In genomic region chr9:104604801-104605200, GRCh38 we compare ENCODE assay signal across 20 cellular contexts. TPM values are rescaled to one million over a fixed set of nuclear protein-coding genes. Genes with fewer than 3 reads are reported as not detected.
DNase-seq lines count a peak whose midpoint lies in the region; ATAC-seq and TF ChIP-seq lines count a peak whose summit lies in the region.
"Had no signal": no experiment of that assay in that cellular context is flagged by ENCODE, and none has a peak within 500 bp of the region (broad histone marks: within the 10 kb centered on the region; RNA-seq: fewer than 3 reads in every experiment).

No MANE protein-coding gene starts in this region.

- H3K27me3 ChIP-seq in upper lobe of right lung, result no peaks in the 10 kb centered on the region
- H3K27me3 ChIP-seq: Peyer's patch had no signal

- H3K4me3 ChIP-seq in upper lobe of right lung, result no peak overlapping the region
- H3K4me3 ChIP-seq: Peyer's patch had no signal

- intact Hi-C loops in cardiac septum (cut with DNase I) (no loop called here), upper lobe of right lung (cut with DNase I) (no loop called here)

- ATAC-seq in GM18508 (IDR thresholded peaks at IDR 0.05; ENCODE audit: insufficient read depth, unreplicated experiment) (peak; percentile 90), GM19395 (IDR thresholded peaks at IDR 0.05; ENCODE audit: unreplicated experiment) (peak; percentile 58), HG02798 (IDR thresholded peaks at IDR 0.05; ENCODE audit: poor library complexity, unreplicated experiment) (peak; percentile 44), HG03432 (IDR thresholded peaks at IDR 0.05; ENCODE audit: unreplicated experiment) (peak; percentile 54), upper lobe of right lung (no peak)
- ATAC-seq: Right ventricle myocardium inferior had no signal

- no peaks in the 10 kb centered on the region for H3K9me3 ChIP-seq in upper lobe of right lung
- H3K9me3 ChIP-seq: Peyer's patch had no signal

- H3K27ac ChIP-seq in upper lobe of right lung, result no peak overlapping the region
- H3K27ac ChIP-seq: Peyer's patch had no signal

- no peak for DNase-seq in cardiac septum (ENCODE audit: low spot score)
- DNase-seq in upper lobe of right lung, result no peak
- no peak for DNase-seq in NOMO-1 treated with dmso at 0.1 percent for 144 hours (lab: John Stamatoyannopoulos, UW; ENCODE audit: unreplicated experiment)
- DNase-seq in DMS53 treated with DMSO at 0.1 percent for 48 hours (lab: John Stamatoyannopoulos, UW; ENCODE audit: unreplicated experiment), result no peak
- DNase-seq: 8988T; CD4-positive, alpha-beta T cell; DMS153; GF-D8; H9; NCI-H1092 treated with DMSO at 0.1 percent for 48 hours; NCI-H146; NCI-H2081; Peyer's patch had no signal

- H3K36me3 ChIP-seq in upper lobe of right lung, result no peaks in the 10 kb centered on the region
- H3K36me3 ChIP-seq: Peyer's patch had no signal

- H3K4me1 ChIP-seq in upper lobe of right lung, result no peaks in the 10 kb centered on the region
- H3K4me1 ChIP-seq: Peyer's patch had no signal

- TF ChIP-seq CTCF in upper lobe of right lung (IDR thresholded peaks at IDR 0.05), result no peak

RNA-seq across cellular contexts. Expression of gene OR13C2, which starts 0.6 kb away (rescaled TPM):
- total RNA-seq in cardiac septum, result not detected
- total RNA-seq in upper lobe of right lung, result not detected
- total RNA-seq: B cell; CD4-positive, alpha-beta T cell; H9; NCI-H460; Peyer's patch; Right ventricle myocardium inferior had no signal

RNA-seq across cellular contexts. Expression of gene OR13C5, which starts 5.6 kb away (rescaled TPM):
- total RNA-seq in cardiac septum (not detected), upper lobe of right lung (not detected)
- total RNA-seq: B cell; CD4-positive, alpha-beta T cell; H9; NCI-H460; Peyer's patch; Right ventricle myocardium inferior had no signal

RNA-seq across cellular contexts. Expression of gene OR13C9, which starts 13.2 kb away (rescaled TPM):
- total RNA-seq in cardiac septum (not detected), upper lobe of right lung (not detected)
- total RNA-seq: B cell; CD4-positive, alpha-beta T cell; H9; NCI-H460; Peyer's patch; Right ventricle myocardium inferior had no signal

RNA-seq across cellular contexts. Expression of gene OR13C8, which starts 35.8 kb away (rescaled TPM):
- not detected for total RNA-seq in cardiac septum
- not detected for total RNA-seq in upper lobe of right lung
- total RNA-seq: B cell; CD4-positive, alpha-beta T cell; H9; NCI-H460; Peyer's patch; Right ventricle myocardium inferior had no signal
